12 cellular contexts compared by ENCODE assay signal in the genomic region with DNA sequence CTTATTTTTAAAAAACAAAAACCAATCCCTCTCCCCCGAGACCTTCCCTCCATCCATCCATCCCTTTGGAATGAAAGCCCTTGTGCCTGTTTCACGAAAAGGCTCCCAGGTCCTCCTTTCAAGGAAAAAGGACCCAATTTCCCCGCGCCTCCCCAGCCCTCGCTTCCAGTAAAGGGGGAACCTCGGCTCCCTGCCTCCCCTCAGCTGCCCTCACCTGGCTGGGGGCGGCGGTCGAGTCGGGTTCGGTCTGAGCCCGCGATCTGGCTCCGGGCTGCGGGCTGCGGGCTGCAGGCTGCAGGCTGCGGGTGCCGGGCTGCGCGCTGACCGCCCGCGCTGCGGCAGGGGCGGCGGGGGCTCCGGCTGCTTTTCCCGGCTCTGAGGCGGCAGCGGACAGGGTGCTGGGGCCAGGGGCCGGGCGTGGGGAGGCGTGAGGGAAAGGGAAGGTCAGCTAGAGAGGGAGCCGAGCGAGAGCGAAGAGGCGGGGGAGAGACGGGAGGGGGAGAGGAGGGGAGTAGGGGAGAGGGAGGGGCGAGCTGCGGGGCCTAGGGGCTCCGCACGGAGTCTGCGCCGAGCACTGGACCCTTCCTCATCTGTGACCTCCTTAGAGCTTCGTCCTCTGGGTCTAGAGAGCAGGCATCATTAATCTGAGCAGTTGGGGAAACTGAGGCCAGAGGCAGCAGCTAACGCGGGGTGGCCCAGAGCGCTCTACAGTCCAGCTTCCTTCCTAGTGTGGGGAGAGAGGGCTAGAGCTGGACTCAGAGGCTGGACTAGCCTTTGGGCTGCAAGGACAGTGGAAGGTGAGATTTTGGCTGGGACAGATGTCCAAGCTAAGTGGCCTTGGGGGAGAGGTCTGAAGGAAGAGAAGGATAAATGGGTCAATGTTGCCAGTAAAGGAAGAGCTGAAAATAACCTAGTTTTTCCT. TPM values are rescaled to one million over a fixed set of nuclear protein-coding genes. Genes with fewer than 3 reads are reported as not detected.
DNase-seq lines count a peak whose midpoint lies in the region; ATAC-seq and TF ChIP-seq lines count a peak whose summit lies in the region.
"Had no signal": no experiment of that assay in that cellular context is flagged by ENCODE, and none has a peak within 500 bp of the region (broad histone marks: within the 10 kb centered on the region; RNA-seq: fewer than 3 reads in every experiment).

C1QTNF4 (minus strand) TSS at position 478 of the 922 bp plus-strand sequence. CDS start 3,601 bp downstream, outside the sequence.

- 2% methylated on average over 15 of the region's 48 CpGs; no CpG with 5 or more reads in 1 of the 2 experiments for WGBS in IMR-90 (ENCODE audit: extremely low coverage in 2 of 2, insufficient read length in 1 of 2), 2 experiments

- no peak within 1 kb of the TSS for H4K8ac ChIP-seq in IMR-90 (ENCODE audit: low read depth in 2 of 2, low read length in 2 of 2)

- DNase-seq in IMR-90 (no peak), hippocampal formation (lab: John Stamatoyannopoulos, UW) (no peak)
- no peak for DNase-seq in naive thymus-derived CD8-positive, alpha-beta T cell
- DNase-seq in activated naive CD4-positive, alpha-beta T cell treated with Interleukin-2 at 50 U/mL for 16 hours, result no peak
- DNase-seq in activated effector memory CD4-positive, alpha-beta T cell treated with anti-CD3 and anti-CD28 coated beads, Interleukin-2, amount 50 U/mL, for 16 hours, result no peak
- DNase-seq: activated CD4-positive, alpha-beta T cell treated with anti-CD3 and anti-CD28 coated beads, Interleukin-2, amount 50 U/mL, for 4 hours; DMS153; effector CD8-positive, alpha-beta T cell had no signal

- H2BK15ac ChIP-seq in IMR-90 (ENCODE audit: low read depth, low read length), result no peak within 1 kb of the TSS

- peak within 1 kb of the TSS in 4 of 10 donors; percentile 7 to 45 (median 30) for H3K4me3 Mint-ChIP-seq in naive thymus-derived CD8-positive, alpha-beta T cell

- H4K20me1 ChIP-seq in IMR-90 (ENCODE audit: insufficient read depth, low read length), result no peaks in the 10 kb centered on the region

- H3K79me1 ChIP-seq in IMR-90 (ENCODE audit: low read depth in 1 of 2, low read length in 2 of 2), result no peaks in the 10 kb centered on the region

- H3K23ac ChIP-seq in IMR-90 (ENCODE audit: low read depth, low read length), result no peak within 1 kb of the TSS

- peak within 1 kb of the TSS in 3 of 10 donors; percentile 3 to 65 (median 60) for H3K27ac Mint-ChIP-seq in naive thymus-derived CD8-positive, alpha-beta T cell

- no peak within 1 kb of the TSS for H3K4ac ChIP-seq in IMR-90 (ENCODE audit: low read depth, low read length)

- peak within 1 kb of the TSS; percentile 53 for H2AFZ ChIP-seq in ACC112 (ENCODE audit: low read length, unreplicated experiment)
- H2AFZ ChIP-seq in IMR-90 (replicated peaks; ENCODE audit: low read length, poor library complexity), result peak within 1 kb of the TSS; percentile 72

- intact Hi-C loops in IMR-90 (cut with micrococcal nuclease), result no loop called here

- H3K9me3 Mint-ChIP-seq in naive thymus-derived CD8-positive, alpha-beta T cell, result no peaks in the 10 kb centered on the region

- H3K4me1 Mint-ChIP-seq in naive thymus-derived CD8-positive, alpha-beta T cell, result peaks cover 6 to 25% (median 13%) of the 10 kb centered on the region in 4 donors

- H2AK5ac ChIP-seq in IMR-90 (ENCODE audit: low read depth, low read length), result no peak within 1 kb of the TSS

- H3K9me1 ChIP-seq in IMR-90 (ENCODE audit: insufficient read depth, low read length), result no peaks in the 10 kb centered on the region

- no TSS peak for BruUV-seq in IMR-90 (replicated peaks; lab: Mats Ljungman, UMichigan)

- H3K9me3 ChIP-seq in IMR-90 (ENCODE audit: control insufficient read depth, insufficient read depth, low read length), result peaks cover 3% of the 10 kb centered on the region
- H3K9me3 ChIP-seq in duodenal mucosa (ENCODE audit: control insufficient read depth in 1 of 2, low read length in 2 of 2), result no peaks in the 10 kb centered on the region

- CTCF ChIA-PET in IMR-90 (lab: Yijun Ruan, JAX), result interaction anchor here (1.0 to 1.1 kb wide), 2 partner anchors 8 to 14 kb away, joined by 3 to 5 read pairs; partner anchors contain the start of gene FAM180B

- TF ChIP-seq CTCF in IMR-90 (conservative IDR thresholded peaks at IDR 0.05; ENCODE audit: low read depth, low read length), result no peak

- no peak within 1 kb of the TSS for H3K9ac ChIP-seq in IMR-90 (ENCODE audit: low read depth, low read length)
- no peak within 1 kb of the TSS for H3K9ac ChIP-seq in duodenal mucosa (ENCODE audit: low read depth in 1 of 2, low read length in 2 of 2)

- peak within 1 kb of the TSS; percentile 77 for H3K4me2 ChIP-seq in IMR-90 (ENCODE audit: low read depth, low read length)

- H4K5ac ChIP-seq in IMR-90 (ENCODE audit: low read depth, low read length), result no peak within 1 kb of the TSS

- H3K36me3 ChIP-seq in ACC112 (ENCODE audit: insufficient read depth, low read length), result no peaks in the 10 kb centered on the region
- no peaks in the 10 kb centered on the region for H3K36me3 ChIP-seq in IMR-90 (ENCODE audit: control insufficient read depth, insufficient read depth, low read length)
- H3K36me3 ChIP-seq in duodenal mucosa (ENCODE audit: control insufficient read depth in 1 of 2, insufficient read depth in 2 of 2, low read length in 2 of 2), result no peaks in the 10 kb centered on the region

- peaks cover 7% of the 10 kb centered on the region for H3K4me1 ChIP-seq in ACC112 (ENCODE audit: control insufficient read depth, insufficient read depth, low read length, unreplicated experiment)
- H3K4me1 ChIP-seq in IMR-90 (ENCODE audit: control insufficient read depth, insufficient read depth, low read length), result no peaks in the 10 kb centered on the region
- H3K4me1 ChIP-seq in duodenal mucosa (ENCODE audit: control insufficient read depth in 1 of 2, insufficient read depth in 2 of 2, low read length in 2 of 2), result peaks cover 3 to 4% of the 10 kb centered on the region in 2 donors

- H3K27me3 ChIP-seq in ACC112 (ENCODE audit: insufficient read depth, low read length) (peaks cover 42% of the 10 kb centered on the region), IMR-90 (ENCODE audit: control insufficient read depth, insufficient read depth, low read length) (peaks cover 57% of the 10 kb centered on the region), duodenal mucosa (ENCODE audit: control insufficient read depth in 1 of 2, insufficient read depth in 2 of 2, low read length in 2 of 2) (peaks cover 29 to 42% of the 10 kb centered on the region in 2 donors)

- H2BK5ac ChIP-seq in IMR-90 (ENCODE audit: low read depth, low read length, poor library complexity, severe bottlenecking), result no peak within 1 kb of the TSS

- H2BK120ac ChIP-seq in IMR-90 (ENCODE audit: low read depth, low read length), result no peak within 1 kb of the TSS

- no peaks in the 10 kb centered on the region for H3K79me2 ChIP-seq in ACC112 (ENCODE audit: control insufficient read depth, insufficient read depth, low read length, unreplicated experiment)

- no peak within 1 kb of the TSS for H3K18ac ChIP-seq in IMR-90 (ENCODE audit: low read depth, low read length)

- no peak within 1 kb of the TSS for H3K14ac ChIP-seq in IMR-90 (replicated peaks; ENCODE audit: low read depth, low read length)

- H3K4me3 ChIP-seq in ACC112 (ENCODE audit: low read depth, low read length) (peak within 1 kb of the TSS; percentile 72), IMR-90 (ENCODE audit: insufficient read depth, low read depth, low read length) (peak within 1 kb of the TSS; percentile 32; the same call in 1 of the 2 replicates), duodenal mucosa (ENCODE audit: low read depth in 1 of 2, low read length in 2 of 2) (peak within 1 kb of the TSS; percentile 8 to 40)

- H3K27ac ChIP-seq in ACC112 (ENCODE audit: low read depth, low read length), result no peak within 1 kb of the TSS
- H3K27ac ChIP-seq in IMR-90 (ENCODE audit: insufficient read depth, low read length), result no peak within 1 kb of the TSS
- H3K27ac ChIP-seq in duodenal mucosa (ENCODE audit: low read depth, low read length), result no peak within 1 kb of the TSS

- peak; percentile 58 for ATAC-seq in IMR-90 (ENCODE audit: low read depth)
- peak; percentile 33 for ATAC-seq in naive thymus-derived CD8-positive, alpha-beta T cell
- ATAC-seq in GM21717 (IDR thresholded peaks at IDR 0.05; ENCODE audit: unreplicated experiment), result no peak

- in situ Hi-C loops in IMR-90 (cut with MboI; ENCODE audit: low sequenced_read_pairs), result no loop called here

- H4K91ac ChIP-seq in IMR-90 (ENCODE audit: insufficient read depth, low read depth, low read length), result no peak within 1 kb of the TSS

- POLR2A ChIA-PET in IMR-90 (lab: Charles Lee; ENCODE audit: unreplicated experiment), result no interaction called here
- POLR2A ChIA-PET in naive thymus-derived CD8-positive, alpha-beta T cell (lab: Charles Lee), result no interaction called here

- H3K56ac ChIP-seq in IMR-90 (ENCODE audit: extremely low read depth, insufficient read depth, low read length), result no peak within 1 kb of the TSS

- peaks cover 13 to 45% (median 31%) of the 10 kb centered on the region in 5 donors for H3K27me3 Mint-ChIP-seq in naive thymus-derived CD8-positive, alpha-beta T cell

- TF ChIP-seq RAD21 in IMR-90 (IDR thresholded peaks at IDR 0.05; ENCODE audit: low read length), result no peak

- H2BK20ac ChIP-seq in IMR-90 (ENCODE audit: low read depth, low read length), result no peak within 1 kb of the TSS

- H2AK9ac ChIP-seq in IMR-90 (replicated peaks; ENCODE audit: low read depth, low read length, poor library complexity), result peak within 1 kb of the TSS; percentile 78

- TF ChIP-seq POLR2A in IMR-90 (IDR thresholded peaks at IDR 0.05; ENCODE audit: low read depth, low read length), result no peak

- H3K36me3 Mint-ChIP-seq in naive thymus-derived CD8-positive, alpha-beta T cell, result peaks cover 0 to 3% (median 0%) of the 10 kb centered on the region in 3 donors

- dilution Hi-C loops in IMR-90 (cut with HindIII; ENCODE audit: low sequenced_read_pairs, unreplicated experiment), result no loop called here

TF ChIP-seq in IMR-90, 13 proteins besides CTCF, POLR2A, EP300 and RAD21 (continues in another document):
- TF ChIP-seq RFX5 (IDR thresholded peaks at IDR 0.05; ENCODE audit: low read depth, low read length), result no peak
- TF ChIP-seq MAZ (IDR thresholded peaks at IDR 0.05; ENCODE audit: borderline replicate concordance, low read depth, low read length), result no peak
- TF ChIP-seq CHD1 (IDR thresholded peaks at IDR 0.05; ENCODE audit: low read depth, low read length), result no peak

RNA-seq across cellular contexts. Expression of gene C1QTNF4, which starts in this region (rescaled TPM):
- under 0.01 TPM in 1 of 2 replicates, not detected in the other for total RNA-seq in IMR-90 (2012; rRNA removed)
- 0.12 and 0.16 TPM in 2 replicates for polyA plus RNA-seq in IMR-90 (2012; rRNA removed)
- 0.03 and 0.45 TPM in 2 replicates for polyA plus RNA-seq in IMR-90 (2012; cell fraction: cytosol; rRNA removed)
- 0.31 and 0.89 TPM in 2 replicates for polyA plus RNA-seq in IMR-90 (2012; cell fraction: nucleus; rRNA removed; ENCODE audit: low replicate concordance)
- total RNA-seq in naive thymus-derived CD8-positive, alpha-beta T cell, result 1 to 10 TPM in 1 of 2 experiments, under 1 TPM in 1; 0.91 to 1.2 TPM
- under 1 TPM in 1 of 3 donors, not detected in 2; 0.22 TPM for polyA plus RNA-seq in naive thymus-derived CD8-positive, alpha-beta T cell
- total RNA-seq: NCI-H460 had no signal

Comparison
In these comparisons a context has a peak if more than half of its experiments do, and no peak if none do; other contexts are left out.
1. Peak in ATAC-seq, H3K4me3 ChIP-seq and H3K4me2 ChIP-seq in IMR-90; RNA of the gene not detected or under 1 TPM.